8 cellular contexts compared by ENCODE assay signal in genomic region chr2:11498543-11499034, GRCh38. TPM values are rescaled to one million over a fixed set of nuclear protein-coding genes. Genes with fewer than 3 reads are reported as not detected.
DNase-seq lines count a peak whose midpoint lies in the region; ATAC-seq, FAIRE-seq and TF ChIP-seq lines count a peak whose summit lies in the region.

No MANE protein-coding gene starts in this region.

- 21% methylated on average over 7 of the region's 9 CpGs for WGBS in right lobe of liver (ENCODE audit: insufficient coverage, low coverage, low lambda C conversion rate, missing lambda C conversion rate)

- no peaks in the 10 kb centered on the region for H3K27me3 ChIP-seq in right lobe of liver

- in situ Hi-C loops in SK-MEL-5 (cut with HindIII; ENCODE audit: low pct_unique_long_range_greater_than_20kb, low sequenced_read_pairs) = no loop called here

- H3K27ac ChIP-seq in right lobe of liver = peak overlapping the region in 2 of 3 donors; percentile 64 to 70

- TF ChIP-seq POLR2A in right lobe of liver (IDR thresholded peaks at IDR 0.05) = no peak

- peak; percentile 70 for FAIRE-seq in GM19239 (lab: Jason Lieb, UNC)

- intact Hi-C loops in right lobe of liver (cut with DNase I) = no loop called here

- peaks cover 0 to 31% (median 12%) of the 10 kb centered on the region in 4 donors for H3K4me1 ChIP-seq in right lobe of liver

- DNase-seq in GM19239 (ENCODE audit: insufficient read length, low spot score) = no peak
- peak; percentile 70 for DNase-seq in SK-MEL-5 (ENCODE audit: low read depth, low spot score)
- peak; percentile 92 to 98 (median 96) for DNase-seq in right lobe of liver
- no peak for DNase-seq in NCI-H187 treated with DMSO at 0.1 percent for 48 hours (lab: John Stamatoyannopoulos, UW)
- DNase-seq in NCI-H345 (lab: John Stamatoyannopoulos, UW) = no peak
- no peak for DNase-seq in AG08396 (ENCODE audit: low spot score)
- no peak for DNase-seq in SIG-M5 (lab: John Stamatoyannopoulos, UW)

- no peak for TF ChIP-seq CTCF in right lobe of liver (IDR thresholded peaks at IDR 0.05)

- peaks cover 0 to 2% (median 0%) of the 10 kb centered on the region in 4 donors for H3K9me3 ChIP-seq in right lobe of liver

- ATAC-seq in HG03045 (IDR thresholded peaks at IDR 0.05; ENCODE audit: unreplicated experiment) (peak; percentile 89), right lobe of liver (peak; percentile 94 to 99 (median 97))

- no peaks in the 10 kb centered on the region for H3K36me3 ChIP-seq in right lobe of liver

- peak overlapping the region in 1 of 3 donors; percentile 2 for H3K4me3 ChIP-seq in right lobe of liver

RNA-seq across cellular contexts. Expression of gene E2F6, which starts 32.6 kb away (rescaled TPM):
- 41.8 and 44.4 TPM in 2 replicates for total RNA-seq in SK-MEL-5 (2014; rRNA removed; shearing (Covaris generic))
- 33.5 and 35.9 TPM in 2 replicates for polyA plus RNA-seq in SK-MEL-5 (2015; cell fraction: cytosol; rRNA removed)
- polyA plus RNA-seq in SK-MEL-5 (2015; cell fraction: nucleus; rRNA removed) = 37.1 and 47.7 TPM in 2 replicates
- total RNA-seq in right lobe of liver = 1 to 10 TPM; 4.4 to 9.9 (median 5.8) TPM

RNA-seq across cellular contexts. Expression of gene GREB1, which starts 35.3 kb away (rescaled TPM):
- total RNA-seq in SK-MEL-5 (2014; rRNA removed; shearing (Covaris generic)) = 57.6 and 72.2 TPM in 2 replicates
- 73.8 and 91.7 TPM in 2 replicates for polyA plus RNA-seq in SK-MEL-5 (2015; cell fraction: cytosol; rRNA removed)
- 61.7 and 64.1 TPM in 2 replicates for polyA plus RNA-seq in SK-MEL-5 (2015; cell fraction: nucleus; rRNA removed)
- 10 to 100 TPM in 2 of 6 experiments, 1 to 10 TPM in 4; 1.6 to 19.5 (median 6.5) TPM for total RNA-seq in right lobe of liver

Comparison
In these comparisons a context has a peak if more than half of its experiments do, and no peak if none do; other contexts are left out.
1. DNase-seq: peak in SK-MEL-5 (single experiment) and right lobe of liver (3 of 3); none in GM19239 (single experiment), NCI-H187 treated with DMSO at 0.1 percent for 48 hours (single experiment), NCI-H345 (single experiment), AG08396 (single experiment) and SIG-M5 (single experiment).